Comparison of ENCODE assay signal across 8 cellular contexts in genomic region chr1:157105988-157106812, GRCh38. TPM values are rescaled to one million over a fixed set of nuclear protein-coding genes. Genes with fewer than 3 reads are reported as not detected.
DNase-seq lines count a peak whose midpoint lies in the region; TF ChIP-seq lines count a peak whose summit lies in the region.

No MANE protein-coding gene starts in this region.

- H3K4me3 ChIP-seq in HEK293 (ENCODE audit: low read depth, low read length) (no peak overlapping the region), choroid plexus epithelial cell (ENCODE audit: low read depth, low read length) (no peak overlapping the region)

- no peaks in the 10 kb centered on the region for H3K4me1 ChIP-seq in HEK293 (ENCODE audit: control insufficient read depth, insufficient read depth, low read length)

- no peaks in the 10 kb centered on the region for H3K36me3 ChIP-seq in HEK293 (ENCODE audit: control insufficient read depth in 2 of 2, insufficient read depth in 1 of 2, low read length in 2 of 2)

- H3K27ac ChIP-seq in HEK293 (ENCODE audit: extremely low read depth, low read depth, low read length) = no peak overlapping the region

- peak; percentile 68 for DNase-seq in activated CD8-positive, alpha-beta memory T cell treated with anti-CD3 and anti-CD28 coated beads, Interleukin-2, amount 50 U/mL, for 48 hours
- no peak for DNase-seq in activated CD8-positive, alpha-beta memory T cell treated with anti-CD3 and anti-CD28 coated beads for 24 hours
- DNase-seq in NCI-H460 (ENCODE audit: extremely low read depth, low read depth) (peak; percentile 26), choroid plexus epithelial cell (ENCODE audit: low read depth) (peak; percentile 90), non-pigmented ciliary epithelial cell (ENCODE audit: low read depth) (peak; percentile 62), NCI-H2196 (lab: John Stamatoyannopoulos, UW; ENCODE audit: unreplicated experiment) (no peak), HEK293T (ENCODE audit: extremely low spot score) (no peak)

- POLR2A ChIA-PET in HEK293 (lab: Yijun Ruan, JAX) = no interaction called here
- POLR2A ChIA-PET in HEK293T (lab: Yijun Ruan, JAX) = interaction anchor here (1.7 kb wide), 1 partner anchor 33 kb away, joined by 5 read pairs; no protein-coding TSS in a partner anchor

- H3K9me3 ChIP-seq in HEK293 (ENCODE audit: control insufficient read depth, insufficient read depth, low read depth, low read length) = no peaks in the 10 kb centered on the region

- CTCF ChIA-PET in HEK293 (lab: Yijun Ruan, JAX) (interaction anchor here (1.8 kb wide), 1 partner anchor 50 kb away, joined by 7 read pairs; no protein-coding TSS in a partner anchor), HEK293T (lab: Yijun Ruan, JAX) (interaction anchor here (0.6 kb wide), 1 partner anchor 9 kb away, joined by 3 read pairs; no protein-coding TSS in a partner anchor)

- TF ChIP-seq CTCF in HEK293 (tag by site-specific recombination; IDR thresholded peaks at IDR 0.05) (no peak), choroid plexus epithelial cell (conservative IDR thresholded peaks at IDR 0.05; ENCODE audit: low read depth, low read length) (no peak)

TF ChIP-seq in HEK293, 187 proteins besides CTCF, POLR2A, EP300 and RAD21 (continues in another document):
- no peak for TF ChIP-seq ZFP69B (tag by site-specific recombination; IDR thresholded peaks at IDR 0.05)
- peak; percentile 69 for TF ChIP-seq PRDM1 (tag by site-specific recombination; IDR thresholded peaks at IDR 0.05)
- TF ChIP-seq GLIS1 (tag by site-specific recombination; IDR thresholded peaks at IDR 0.05) = no peak
- TF ChIP-seq ZNF248 (tag by site-specific recombination; IDR thresholded peaks at IDR 0.05) = 0 out of 2 replicates have a peak, but pooled peaks have one; percentile 18
- TF ChIP-seq, protein P1, sequence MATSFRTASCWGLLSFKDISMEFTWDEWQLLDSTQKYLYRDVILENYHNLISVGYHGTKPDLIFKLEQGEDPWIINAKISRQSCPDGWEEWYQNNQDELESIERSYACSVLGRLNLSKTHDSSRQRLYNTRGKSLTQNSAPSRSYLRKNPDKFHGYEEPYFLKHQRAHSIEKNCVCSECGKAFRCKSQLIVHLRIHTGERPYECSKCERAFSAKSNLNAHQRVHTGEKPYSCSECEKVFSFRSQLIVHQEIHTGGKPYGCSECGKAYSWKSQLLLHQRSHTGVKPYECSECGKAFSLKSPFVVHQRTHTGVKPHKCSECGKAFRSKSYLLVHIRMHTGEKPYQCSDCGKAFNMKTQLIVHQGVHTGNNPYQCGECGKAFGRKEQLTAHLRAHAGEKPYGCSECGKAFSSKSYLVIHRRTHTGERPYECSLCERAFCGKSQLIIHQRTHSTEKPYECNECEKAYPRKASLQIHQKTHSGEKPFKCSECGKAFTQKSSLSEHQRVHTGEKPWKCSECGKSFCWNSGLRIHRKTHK (tag by site-specific recombination; IDR thresholded peaks at IDR 0.05) = no peak
- TF ChIP-seq ELK4 (IDR thresholded peaks at IDR 0.05; ENCODE audit: borderline replicate concordance, low read depth, low read length) = no peak
- TF ChIP-seq ZIC2 (tag by site-specific recombination; IDR thresholded peaks at IDR 0.05) = peak; percentile 14; the same call in 1 of the 2 replicates

TF ChIP-seq in HEK293T, 16 proteins besides CTCF, POLR2A, EP300 and RAD21:
- TF ChIP-seq PKNOX1 (IDR thresholded peaks at IDR 0.05) (no peak), LEF1 (IDR thresholded peaks at IDR 0.05; ENCODE audit: borderline replicate concordance) (no peak)

RNA-seq across cellular contexts. Expression of gene ETV3L, which starts 6.6 kb away (rescaled TPM):
- not detected in 2 replicates for total RNA-seq in NCI-H460 (2014; rRNA removed; shearing (Covaris generic))
- not detected in 2 replicates for polyA plus RNA-seq in NCI-H460 (2014; cell fraction: nucleus; rRNA removed)

RNA-seq across cellular contexts. Expression of gene ETV3, which starts 32.0 kb away (rescaled TPM):
- 11.3 and 13.8 TPM in 2 replicates for total RNA-seq in NCI-H460 (2014; rRNA removed; shearing (Covaris generic))
- polyA plus RNA-seq in NCI-H460 (2014; cell fraction: nucleus; rRNA removed) = 3.7 and 8.2 TPM in 2 replicates

Comparison
In these comparisons a context has a peak if more than half of its experiments do, and no peak if none do; other contexts are left out.
1. DNase-seq: peak in activated CD8-positive, alpha-beta memory T cell treated with anti-CD3 and anti-CD28 coated beads, Interleukin-2, amount 50 U/mL, for 48 hours (single experiment), NCI-H460 (single experiment), choroid plexus epithelial cell (single experiment) and non-pigmented ciliary epithelial cell (single experiment); none in activated CD8-positive, alpha-beta memory T cell treated with anti-CD3 and anti-CD28 coated beads for 24 hours (single experiment), NCI-H2196 (single experiment) and HEK293T (single experiment).